ENCODE assay signal across 9 cellular contexts in genomic region chr7:102305414-102306268, GRCh38. TPM values are rescaled to one million over a fixed set of nuclear protein-coding genes. Genes with fewer than 3 reads are reported as not detected.
DNase-seq lines count a peak whose midpoint lies in the region; ATAC-seq lines count a peak whose summit lies in the region.
"Had no signal": no experiment of that assay in that cellular context is flagged by ENCODE, and none has a peak within 500 bp of the region (broad histone marks: within the 10 kb centered on the region; RNA-seq: fewer than 3 reads in every experiment).

No MANE protein-coding gene starts in this region.

- CTCF ChIA-PET in activated CD8-positive, alpha-beta memory T cell treated with anti-CD3 and anti-CD28 coated beads, Interleukin-2, amount 10 ng/mL, durations not matched to agents 7 days and 5 days (lab: Charles Lee), result no interaction called here

- ATAC-seq in GM18499 (IDR thresholded peaks at IDR 0.05; ENCODE audit: insufficient read depth, unreplicated experiment) (peak; percentile 28), GM21390 (IDR thresholded peaks at IDR 0.05; ENCODE audit: unreplicated experiment) (peak; percentile 55), HG03196 (IDR thresholded peaks at IDR 0.05; ENCODE audit: unreplicated experiment) (peak; percentile 47)
- ATAC-seq in central memory CD8-positive, alpha-beta T cell (replicated peaks; ENCODE audit: extremely low read depth, poor library complexity, severe bottlenecking), result peak; percentile 63
- no peak for ATAC-seq in activated CD8-positive, alpha-beta memory T cell treated with anti-CD3 and anti-CD28 coated beads, Interleukin-2, amount 10 ng/mL, durations not matched to agents 7 days and 5 days

- H3K27me3 Mint-ChIP-seq in central memory CD8-positive, alpha-beta T cell, result no peaks in the 10 kb centered on the region
- H3K27me3 Mint-ChIP-seq in activated CD8-positive, alpha-beta memory T cell treated with anti-CD3 and anti-CD28 coated beads, Interleukin-2, amount 10 ng/mL, durations not matched to agents 7 days and 5 days, result no peaks in the 10 kb centered on the region

- peaks cover 28% of the 10 kb centered on the region for H3K4me1 Mint-ChIP-seq in central memory CD8-positive, alpha-beta T cell
- peaks cover 16% of the 10 kb centered on the region for H3K4me1 Mint-ChIP-seq in activated CD8-positive, alpha-beta memory T cell treated with anti-CD3 and anti-CD28 coated beads, Interleukin-2, amount 10 ng/mL, durations not matched to agents 7 days and 5 days

- DNase-seq in central memory CD8-positive, alpha-beta T cell (ENCODE audit: low spot score in 2 of 2), result no peak
- no peak for DNase-seq in stimulated activated CD4-positive, alpha-beta T cell treated with anti-CD3 and anti-CD28 coated beads, Interleukin-1b, Interleukin-23, amount 100 ng/mL, for 48 hours
- DNase-seq in DMS53 (lab: John Stamatoyannopoulos, UW), result no peak
- DNase-seq in NCI-H524 treated with DMSO at 0.1 percent for 48 hours (lab: John Stamatoyannopoulos, UW), result no peak
- no peak for DNase-seq in activated CD8-positive, alpha-beta memory T cell treated with anti-CD3 and anti-CD28 coated beads, Interleukin-2, amount 10 ng/mL, durations not matched to agents 7 days and 5 days
- DNase-seq: activated naive CD4-positive, alpha-beta T cell treated with anti-CD3 and anti-CD28 coated beads for 36 hours had no signal

- no peaks in the 10 kb centered on the region for H3K9me3 Mint-ChIP-seq in central memory CD8-positive, alpha-beta T cell
- H3K9me3 Mint-ChIP-seq in activated CD8-positive, alpha-beta memory T cell treated with anti-CD3 and anti-CD28 coated beads, Interleukin-2, amount 10 ng/mL, durations not matched to agents 7 days and 5 days (ENCODE audit: low read depth), result no peaks in the 10 kb centered on the region
- H3K9me3 Mint-ChIP-seq: activated naive CD4-positive, alpha-beta T cell treated with anti-CD3 and anti-CD28 coated beads for 36 hours had no signal

- H3K27ac Mint-ChIP-seq in central memory CD8-positive, alpha-beta T cell (ENCODE audit: low read depth), result peak overlapping the region; percentile 80
- H3K27ac Mint-ChIP-seq in activated CD8-positive, alpha-beta memory T cell treated with anti-CD3 and anti-CD28 coated beads, Interleukin-2, amount 10 ng/mL, durations not matched to agents 7 days and 5 days, result no peak overlapping the region
- H3K27ac Mint-ChIP-seq: activated naive CD4-positive, alpha-beta T cell treated with anti-CD3 and anti-CD28 coated beads for 36 hours had no signal

- peak overlapping the region; percentile 68 for H3K4me3 Mint-ChIP-seq in central memory CD8-positive, alpha-beta T cell
- no peak overlapping the region for H3K4me3 Mint-ChIP-seq in activated CD8-positive, alpha-beta memory T cell treated with anti-CD3 and anti-CD28 coated beads, Interleukin-2, amount 10 ng/mL, durations not matched to agents 7 days and 5 days
- H3K4me3 Mint-ChIP-seq: activated naive CD4-positive, alpha-beta T cell treated with anti-CD3 and anti-CD28 coated beads for 36 hours had no signal

- H3K36me3 Mint-ChIP-seq in central memory CD8-positive, alpha-beta T cell (ENCODE audit: insufficient read depth), result peaks cover 5% of the 10 kb centered on the region
- no peaks in the 10 kb centered on the region for H3K36me3 Mint-ChIP-seq in activated CD8-positive, alpha-beta memory T cell treated with anti-CD3 and anti-CD28 coated beads, Interleukin-2, amount 10 ng/mL, durations not matched to agents 7 days and 5 days

RNA-seq across cellular contexts. Expression of gene SH2B2, which starts 19.0 kb away (rescaled TPM):
- total RNA-seq in activated CD8-positive, alpha-beta memory T cell treated with anti-CD3 and anti-CD28 coated beads, Interleukin-2, amount 10 ng/mL, durations not matched to agents 7 days and 5 days, result 1 to 10 TPM; 1.3 TPM

RNA-seq across cellular contexts. Expression of gene SPDYE6, which starts 50.6 kb away (rescaled TPM):
- not detected for total RNA-seq in activated CD8-positive, alpha-beta memory T cell treated with anti-CD3 and anti-CD28 coated beads, Interleukin-2, amount 10 ng/mL, durations not matched to agents 7 days and 5 days
- total RNA-seq: activated naive CD4-positive, alpha-beta T cell treated with anti-CD3 and anti-CD28 coated beads for 36 hours had no signal
